ENCODE assay signal across 1 cellular context in the genomic region with DNA sequence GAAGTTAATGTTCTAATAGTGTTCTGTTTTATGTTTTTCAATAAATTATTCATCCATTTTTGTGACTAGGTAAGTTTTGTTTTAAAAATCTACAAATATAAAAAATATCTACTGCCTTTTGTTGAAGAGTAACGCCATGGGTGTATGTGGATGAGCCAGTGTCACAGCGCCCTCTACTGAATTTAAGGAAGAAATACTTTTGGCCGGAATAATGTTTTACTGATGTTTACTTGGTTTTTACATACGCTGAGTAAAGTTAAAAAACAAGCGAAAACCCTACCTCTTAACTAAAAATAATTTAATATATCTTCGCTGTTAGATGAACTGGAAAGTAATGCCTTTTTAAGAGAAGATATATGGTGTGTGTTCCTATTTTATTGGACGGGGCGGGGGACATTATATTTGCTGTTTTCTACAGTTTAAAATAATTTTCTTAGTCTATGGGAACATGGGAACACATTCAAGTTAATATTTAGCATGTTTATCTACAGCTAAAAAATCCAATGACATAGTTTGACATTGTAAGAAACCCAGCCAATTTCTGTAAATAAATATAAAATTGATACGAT.
TF ChIP-seq lines count a peak whose summit lies in the region.

No MANE protein-coding gene starts in this region.

TF ChIP-seq in HCT116, 20 proteins besides CTCF, POLR2A, EP300 and RAD21 (continued from another document):
- TF ChIP-seq, protein P1, sequence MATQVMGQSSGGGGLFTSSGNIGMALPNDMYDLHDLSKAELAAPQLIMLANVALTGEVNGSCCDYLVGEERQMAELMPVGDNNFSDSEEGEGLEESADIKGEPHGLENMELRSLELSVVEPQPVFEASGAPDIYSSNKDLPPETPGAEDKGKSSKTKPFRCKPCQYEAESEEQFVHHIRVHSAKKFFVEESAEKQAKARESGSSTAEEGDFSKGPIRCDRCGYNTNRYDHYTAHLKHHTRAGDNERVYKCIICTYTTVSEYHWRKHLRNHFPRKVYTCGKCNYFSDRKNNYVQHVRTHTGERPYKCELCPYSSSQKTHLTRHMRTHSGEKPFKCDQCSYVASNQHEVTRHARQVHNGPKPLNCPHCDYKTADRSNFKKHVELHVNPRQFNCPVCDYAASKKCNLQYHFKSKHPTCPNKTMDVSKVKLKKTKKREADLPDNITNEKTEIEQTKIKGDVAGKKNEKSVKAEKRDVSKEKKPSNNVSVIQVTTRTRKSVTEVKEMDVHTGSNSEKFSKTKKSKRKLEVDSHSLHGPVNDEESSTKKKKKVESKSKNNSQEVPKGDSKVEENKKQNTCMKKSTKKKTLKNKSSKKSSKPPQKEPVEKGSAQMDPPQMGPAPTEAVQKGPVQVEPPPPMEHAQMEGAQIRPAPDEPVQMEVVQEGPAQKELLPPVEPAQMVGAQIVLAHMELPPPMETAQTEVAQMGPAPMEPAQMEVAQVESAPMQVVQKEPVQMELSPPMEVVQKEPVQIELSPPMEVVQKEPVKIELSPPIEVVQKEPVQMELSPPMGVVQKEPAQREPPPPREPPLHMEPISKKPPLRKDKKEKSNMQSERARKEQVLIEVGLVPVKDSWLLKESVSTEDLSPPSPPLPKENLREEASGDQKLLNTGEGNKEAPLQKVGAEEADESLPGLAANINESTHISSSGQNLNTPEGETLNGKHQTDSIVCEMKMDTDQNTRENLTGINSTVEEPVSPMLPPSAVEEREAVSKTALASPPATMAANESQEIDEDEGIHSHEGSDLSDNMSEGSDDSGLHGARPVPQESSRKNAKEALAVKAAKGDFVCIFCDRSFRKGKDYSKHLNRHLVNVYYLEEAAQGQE (IDR thresholded peaks at IDR 0.05; ENCODE audit: low read depth), result no peak
- TF ChIP-seq ZNF274 (IDR thresholded peaks at IDR 0.05; ENCODE audit: low read depth, low read length), result no peak
- TF ChIP-seq ZFX (IDR thresholded peaks at IDR 0.05), result no peak
- TF ChIP-seq, protein P2, sequence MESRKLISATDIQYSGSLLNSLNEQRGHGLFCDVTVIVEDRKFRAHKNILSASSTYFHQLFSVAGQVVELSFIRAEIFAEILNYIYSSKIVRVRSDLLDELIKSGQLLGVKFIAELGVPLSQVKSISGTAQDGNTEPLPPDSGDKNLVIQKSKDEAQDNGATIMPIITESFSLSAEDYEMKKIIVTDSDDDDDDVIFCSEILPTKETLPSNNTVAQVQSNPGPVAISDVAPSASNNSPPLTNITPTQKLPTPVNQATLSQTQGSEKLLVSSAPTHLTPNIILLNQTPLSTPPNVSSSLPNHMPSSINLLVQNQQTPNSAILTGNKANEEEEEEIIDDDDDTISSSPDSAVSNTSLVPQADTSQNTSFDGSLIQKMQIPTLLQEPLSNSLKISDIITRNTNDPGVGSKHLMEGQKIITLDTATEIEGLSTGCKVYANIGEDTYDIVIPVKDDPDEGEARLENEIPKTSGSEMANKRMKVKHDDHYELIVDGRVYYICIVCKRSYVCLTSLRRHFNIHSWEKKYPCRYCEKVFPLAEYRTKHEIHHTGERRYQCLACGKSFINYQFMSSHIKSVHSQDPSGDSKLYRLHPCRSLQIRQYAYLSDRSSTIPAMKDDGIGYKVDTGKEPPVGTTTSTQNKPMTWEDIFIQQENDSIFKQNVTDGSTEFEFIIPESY (IDR thresholded peaks at IDR 0.05; ENCODE audit: extremely low read depth, insufficient replicate concordance, low read length), result no peak
